16 cellular contexts compared by ENCODE assay signal in the genomic region with DNA sequence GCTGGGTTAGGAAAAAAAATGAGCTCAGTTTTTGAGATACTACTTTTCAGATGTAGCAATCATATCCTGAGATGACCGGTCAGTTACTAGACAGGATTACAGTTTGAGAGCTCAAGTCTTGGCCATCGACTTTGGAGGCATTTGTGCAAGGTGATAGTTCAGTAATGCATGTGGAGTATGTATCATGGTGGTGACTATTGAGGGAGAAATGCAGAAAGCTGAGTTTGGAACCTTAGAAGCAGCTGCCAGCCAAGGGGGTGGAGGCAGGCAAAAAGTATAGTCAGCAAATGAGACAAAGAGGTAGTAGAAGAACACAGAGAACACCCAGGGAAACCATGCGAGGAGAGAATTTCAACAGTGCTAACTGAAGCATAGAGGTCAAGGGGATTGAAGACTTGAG. TPM values are rescaled to one million over a fixed set of nuclear protein-coding genes. Genes with fewer than 3 reads are reported as not detected.
DNase-seq lines count a peak whose midpoint lies in the region; ATAC-seq lines count a peak whose summit lies in the region.
"Had no signal": no experiment of that assay in that cellular context is flagged by ENCODE, and none has a peak within 500 bp of the region (broad histone marks: within the 10 kb centered on the region; RNA-seq: fewer than 3 reads in every experiment).

No MANE protein-coding gene starts in this region.

- no peak for DNase-seq in left cardiac atrium
- DNase-seq in left ventricle myocardium superior: no peak
- peak in 1 of 61 donors; percentile 15 for DNase-seq in caudate nucleus (lab: John Stamatoyannopoulos, UW)
- DNase-seq in left lobe of liver (ENCODE audit: low spot score): no peak
- no peak for DNase-seq in NCI-H446 treated with DMSO at 0.1 percent for 48 hours (lab: John Stamatoyannopoulos, UW)
- DNase-seq in DMS 273 (lab: John Stamatoyannopoulos, UW; ENCODE audit: unreplicated experiment): no peak
- DNase-seq in NCI-H128 (lab: John Stamatoyannopoulos, UW; ENCODE audit: unreplicated experiment): no peak
- DNase-seq in activated naive CD8-positive, alpha-beta T cell treated with anti-CD3 and anti-CD28 coated beads, Interleukin-2, amount 50 U/mL, for 24 hours: no peak
- DNase-seq: activated CD4-positive, alpha-beta T cell treated with anti-CD3 and anti-CD28 coated beads, Interleukin-2, amount 10 ng/mL, durations not matched to agents 24 days and 14 days; heart left ventricle; left ventricle myocardium inferior; NCI-H1092; NCI-H446; PC-9 had no signal

- peak overlapping the region; percentile 18 for H3K27ac ChIP-seq in caudate nucleus (ENCODE audit: low read depth, low read length)
- H3K27ac ChIP-seq: heart left ventricle, left ventricle myocardium inferior, PC-9 had no signal

- no peaks in the 10 kb centered on the region for H3K9me3 Mint-ChIP-seq in activated naive CD8-positive, alpha-beta T cell treated with anti-CD3 and anti-CD28 coated beads, Interleukin-2, amount 50 U/mL, for 24 hours
- H3K9me3 Mint-ChIP-seq: activated CD4-positive, alpha-beta T cell treated with anti-CD3 and anti-CD28 coated beads, Interleukin-2, amount 10 ng/mL, durations not matched to agents 24 days and 14 days; natural killer cell treated with Interleukin-12 subunit alpha and Interleukin-12 subunit beta and Interleukin-15 and Interleukin-18, amount 100 ng/mL, for 72 hours had no signal

- H3K27me3 Mint-ChIP-seq in activated naive CD8-positive, alpha-beta T cell treated with anti-CD3 and anti-CD28 coated beads, Interleukin-2, amount 50 U/mL, for 24 hours: no peaks in the 10 kb centered on the region
- H3K27me3 Mint-ChIP-seq: natural killer cell treated with Interleukin-12 subunit alpha and Interleukin-12 subunit beta and Interleukin-15 and Interleukin-18, amount 100 ng/mL, for 72 hours had no signal

- no peaks in the 10 kb centered on the region for H3K36me3 Mint-ChIP-seq in activated naive CD8-positive, alpha-beta T cell treated with anti-CD3 and anti-CD28 coated beads, Interleukin-2, amount 50 U/mL, for 24 hours (ENCODE audit: low read depth)
- H3K36me3 Mint-ChIP-seq: natural killer cell treated with Interleukin-12 subunit alpha and Interleukin-12 subunit beta and Interleukin-15 and Interleukin-18, amount 100 ng/mL, for 72 hours had no signal

- no peaks in the 10 kb centered on the region for H3K4me1 Mint-ChIP-seq in activated naive CD8-positive, alpha-beta T cell treated with anti-CD3 and anti-CD28 coated beads, Interleukin-2, amount 50 U/mL, for 24 hours
- H3K4me1 Mint-ChIP-seq: activated CD4-positive, alpha-beta T cell treated with anti-CD3 and anti-CD28 coated beads, Interleukin-2, amount 10 ng/mL, durations not matched to agents 24 days and 14 days had no signal

- intact Hi-C loops in left cardiac atrium (cut with DNase I) (no loop called here), left ventricle myocardium superior (cut with micrococcal nuclease) (no loop called here)

- no peak overlapping the region for H3K4me3 Mint-ChIP-seq in activated naive CD8-positive, alpha-beta T cell treated with anti-CD3 and anti-CD28 coated beads, Interleukin-2, amount 50 U/mL, for 24 hours
- H3K4me3 Mint-ChIP-seq: activated CD4-positive, alpha-beta T cell treated with anti-CD3 and anti-CD28 coated beads, Interleukin-2, amount 10 ng/mL, durations not matched to agents 24 days and 14 days; natural killer cell treated with Interleukin-12 subunit alpha and Interleukin-12 subunit beta and Interleukin-15 and Interleukin-18, amount 100 ng/mL, for 72 hours had no signal

- no peak overlapping the region for H3K27ac Mint-ChIP-seq in activated naive CD8-positive, alpha-beta T cell treated with anti-CD3 and anti-CD28 coated beads, Interleukin-2, amount 50 U/mL, for 24 hours
- H3K27ac Mint-ChIP-seq: activated CD4-positive, alpha-beta T cell treated with anti-CD3 and anti-CD28 coated beads, Interleukin-2, amount 10 ng/mL, durations not matched to agents 24 days and 14 days; natural killer cell treated with Interleukin-12 subunit alpha and Interleukin-12 subunit beta and Interleukin-15 and Interleukin-18, amount 100 ng/mL, for 72 hours had no signal

- ATAC-seq in left cardiac atrium: peak; percentile 71 to 77
- ATAC-seq in left ventricle myocardium superior: no peak
- ATAC-seq in left lobe of liver: peak; percentile 27
- ATAC-seq in activated naive CD8-positive, alpha-beta T cell treated with anti-CD3 and anti-CD28 coated beads, Interleukin-2, amount 50 U/mL, for 24 hours: no peak
- ATAC-seq: natural killer cell treated with Interleukin-12 subunit alpha and Interleukin-12 subunit beta and Interleukin-15 and Interleukin-18, amount 100 ng/mL, for 72 hours had no signal

RNA-seq across cellular contexts. Expression of a gene that starts 48.7 kb away (rescaled TPM):
- total RNA-seq in left cardiac atrium: 10 to 100 TPM; 18.6 to 22.8 TPM
- 25.6 TPM for total RNA-seq in left ventricle myocardium superior
- total RNA-seq in left lobe of liver: 24.6 TPM
- total RNA-seq: A172 had no signal

Comparison
In these comparisons a context has a peak if more than half of its experiments do, and no peak if none do; other contexts are left out.
1. ATAC-seq: peak in left cardiac atrium (2 of 2) and left lobe of liver (single experiment); none in left ventricle myocardium superior (single experiment) and activated naive CD8-positive, alpha-beta T cell treated with anti-CD3 and anti-CD28 coated beads, Interleukin-2, amount 50 U/mL, for 24 hours (single experiment).